Comparison of ENCODE assay signal across 2 cellular contexts in genomic region chr20:50691585-50692552, GRCh38.
A peak's percentile ranks its signal among the peaks of the same experiment; 100 is the strongest.
TF ChIP-seq lines count a peak whose summit lies in the region.

No MANE protein-coding gene starts in this region.

TF ChIP-seq in GM23338, 12 proteins besides CTCF, POLR2A, EP300 and RAD21:
- TF ChIP-seq ZNF114 (CRISPR knock-in tag; IDR thresholded peaks at IDR 0.05) (no peak), EZH2phosphoT487 (IDR thresholded peaks at IDR 0.05; ENCODE audit: unreplicated experiment) (no peak), EZH2 (IDR thresholded peaks at IDR 0.05; ENCODE audit: low read depth, unreplicated experiment) (no peak), REST (IDR thresholded peaks at IDR 0.05; ENCODE audit: unreplicated experiment) (no peak), ZNF331 (CRISPR knock-in tag; IDR thresholded peaks at IDR 0.05; ENCODE audit: low read depth) (no peak), POLR2AphosphoS5 (IDR thresholded peaks at IDR 0.05; ENCODE audit: low read depth) (0 out of 2 replicates have a peak, but pooled peaks have one; percentile 9)

TF ChIP-seq in GM12878, 131 proteins besides CTCF, POLR2A, EP300 and RAD21:
- TF ChIP-seq FOS (IDR thresholded peaks at IDR 0.05; ENCODE audit: borderline replicate concordance, extremely low read depth, insufficient read length) (no peak), BHLHE40 (IDR thresholded peaks at IDR 0.05; ENCODE audit: borderline replicate concordance in 1 of 2, low read depth in 2 of 2, low read length in 1 of 2) (no peak), NFXL1 (IDR thresholded peaks at IDR 0.05; ENCODE audit: borderline replicate concordance) (peak; percentile 26; the same call in 1 of the 2 replicates), ETV6 (conservative IDR thresholded peaks at IDR 0.05 in 1 of 2, IDR thresholded peaks at IDR 0.05 in 1 of 2; ENCODE audit: borderline replicate concordance in 1 of 2, low read depth in 1 of 2) (peak in 1 of 2 experiments; percentile 34; a peak in 1 of 4 replicates)
TF ChIP-seq in GM12878: peak in this region for 2.
